In the genomic region with DNA sequence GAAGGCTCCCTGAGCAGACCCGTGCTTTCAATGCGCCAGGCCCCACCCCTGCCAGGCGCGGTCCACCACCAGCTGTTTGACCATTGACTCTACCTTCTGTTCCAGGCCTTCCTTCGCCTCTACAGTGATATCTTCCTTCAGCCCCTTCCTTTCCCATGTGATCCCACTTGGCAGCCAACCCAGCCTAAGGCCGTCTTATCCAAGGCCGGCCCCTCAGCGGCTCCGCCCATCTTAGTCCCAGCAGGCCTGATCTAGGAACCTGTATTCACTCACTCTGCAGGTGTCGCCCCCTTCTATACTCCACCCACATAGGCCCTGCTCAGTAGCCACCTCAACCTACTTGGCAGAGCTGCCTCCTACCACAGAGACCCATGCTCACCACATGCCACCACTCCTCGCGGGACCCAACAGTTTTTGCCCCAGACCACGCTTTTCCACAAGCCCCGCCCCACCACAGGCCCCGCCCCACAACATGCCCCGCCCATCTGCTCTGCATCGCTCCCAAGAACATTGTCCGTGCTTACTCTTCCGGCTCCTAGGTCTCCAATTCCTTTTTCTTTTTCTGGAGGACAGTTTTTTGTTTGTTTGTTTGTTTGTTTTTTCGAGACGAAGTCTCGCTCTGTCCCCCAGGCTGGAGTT, we compare ENCODE assay signal across 16 cellular contexts. TPM values are rescaled to one million over a fixed set of nuclear protein-coding genes. Genes with fewer than 3 reads are reported as not detected.
DNase-seq lines count a peak whose midpoint lies in the region; ATAC-seq and TF ChIP-seq lines count a peak whose summit lies in the region.
"Had no signal": no experiment of that assay in that cellular context is flagged by ENCODE, and none has a peak within 500 bp of the region (broad histone marks: within the 10 kb centered on the region; RNA-seq: fewer than 3 reads in every experiment).

No MANE protein-coding gene starts in this region.

- H3T11ph ChIP-seq in H9 (ENCODE audit: low read length), result no peak overlapping the region

- TF ChIP-seq CTCF in H9 (conservative IDR thresholded peaks at IDR 0.05) (no peak), nephron progenitor cell (IDR thresholded peaks at IDR 0.05) (no peak)

- no peak overlapping the region for H2BK20ac ChIP-seq in H9 (ENCODE audit: low read depth, low read length, poor library complexity, severe bottlenecking)

- H3K4me2 ChIP-seq in H9 (ENCODE audit: insufficient read depth, insufficient read length, low read length), result peak overlapping the region; percentile 3

- H3K56ac ChIP-seq in H9 (ENCODE audit: insufficient read length, low read depth, low read length), result no peak overlapping the region

- DNase-seq in Caki2 (ENCODE audit: low read depth), result peak; percentile 36
- DNase-seq in H9, result peak; percentile 95
- peak; percentile 60 for DNase-seq in cerebellar cortex (ENCODE audit: low spot score)
- DNase-seq in nephron progenitor cell, result no peak
- no peak for DNase-seq in AML-193 (lab: John Stamatoyannopoulos, UW)
- no peak for DNase-seq in effector CD8-positive, alpha-beta T cell (lab: John Stamatoyannopoulos, UW)
- DNase-seq: activated CD4-positive, alpha-beta memory T cell treated with anti-CD3 and anti-CD28 coated beads for 36 hours; activated naive CD4-positive, alpha-beta T cell; colonic mucosa; MG63; stimulated activated CD4-positive, alpha-beta T cell treated with anti-CD3 and anti-CD28 coated beads, Interleukin-2, amount 100 ng/mL, for 24 hours; stimulated activated naive CD4-positive, alpha-beta T cell treated with Interleukin-2 at 50 U/mL for 16 hours; T-helper 1 cell had no signal

- peaks cover 9% of the 10 kb centered on the region for H3K23me2 ChIP-seq in H9 (ENCODE audit: insufficient read length, low read depth, low read length, poor library complexity, severe bottlenecking)

- H2AFZ ChIP-seq in H9 (ENCODE audit: low read length), result no peak overlapping the region

- no peak overlapping the region for H2BK15ac ChIP-seq in H9 (ENCODE audit: low read depth, low read length)

- H3K79me1 ChIP-seq in H9 (ENCODE audit: insufficient read depth, low read depth, low read length, poor library complexity, severe bottlenecking), result no peaks in the 10 kb centered on the region

- no peak overlapping the region for H3K4ac ChIP-seq in H9 (ENCODE audit: low read depth, low read length)

- H2AK5ac ChIP-seq in H9 (ENCODE audit: insufficient read length, low read length), result no peak overlapping the region

- H3K36me3 Mint-ChIP-seq in H9 (ENCODE audit: insufficient read depth in 1 of 3, low read depth in 3 of 3) (peaks cover 2 to 4% (median 3%) of the 10 kb centered on the region in 3 experiments; a peak in 3 of 7 replicates), nephron progenitor cell (ENCODE audit: low read depth) (no peaks in the 10 kb centered on the region)
- H3K36me3 Mint-ChIP-seq: activated CD4-positive, alpha-beta memory T cell treated with anti-CD3 and anti-CD28 coated beads for 36 hours had no signal

- no peak overlapping the region for H2BK5ac ChIP-seq in H9 (ENCODE audit: insufficient read length, low read length)

- no peak for ATAC-seq in activated CD4-positive, CD25-positive, alpha-beta regulatory T cell treated with anti-CD3 and anti-CD28 coated beads, Interleukin-2, amount 50 U/mL, for 24 hours

- H3K4me1 ChIP-seq in H9 (ENCODE audit: insufficient read depth, low read length), result no peaks in the 10 kb centered on the region; the same call in 1 of the 2 replicates
- H3K4me1 ChIP-seq: colonic mucosa had no signal

- H3K18ac ChIP-seq in H9 (ENCODE audit: insufficient read length, low read depth, low read length), result no peak overlapping the region

- no peaks in the 10 kb centered on the region for H3K9me3 Mint-ChIP-seq in H9
- H3K9me3 Mint-ChIP-seq in nephron progenitor cell, result no peaks in the 10 kb centered on the region
- H3K9me3 Mint-ChIP-seq: activated CD4-positive, alpha-beta memory T cell treated with anti-CD3 and anti-CD28 coated beads for 36 hours had no signal

- H4K91ac ChIP-seq in H9 (ENCODE audit: insufficient read length, low read depth, low read length), result no peak overlapping the region

- H3K79me2 ChIP-seq in H9 (ENCODE audit: insufficient read depth, low read length), result no peaks in the 10 kb centered on the region

- H4K5ac ChIP-seq in H9 (ENCODE audit: insufficient read length, low read depth, low read length), result no peak overlapping the region

- no peaks in the 10 kb centered on the region for H3K9me3 ChIP-seq in H9 (ENCODE audit: control insufficient read depth, low read depth, low read length)
- H3K9me3 ChIP-seq: colonic mucosa, gastroesophageal sphincter, MG63 had no signal

- no peaks in the 10 kb centered on the region; the same call in 1 of the 2 replicates for H3K27me3 ChIP-seq in H9 (ENCODE audit: insufficient read depth, low read length)
- H3K27me3 ChIP-seq: MG63 had no signal

- H3K27me3 Mint-ChIP-seq in H9 (ENCODE audit: low read depth) (peaks cover 20% of the 10 kb centered on the region), nephron progenitor cell (ENCODE audit: low read depth, poor library complexity) (peaks cover 46% of the 10 kb centered on the region)

- H3K27ac ChIP-seq in H9 (ENCODE audit: insufficient read length, low read depth, low read length), result no peak overlapping the region
- H3K27ac ChIP-seq: colonic mucosa had no signal

- in situ Hi-C loops in Caki2 (cut with HindIII; ENCODE audit: low pct_unique_long_range_greater_than_20kb, low sequenced_read_pairs), result no loop called here

- no peaks in the 10 kb centered on the region for H4K20me1 ChIP-seq in H9 (ENCODE audit: control insufficient read depth, insufficient read depth, insufficient read length)

- H3K4me1 Mint-ChIP-seq in H9 (peaks cover 23 to 51% of the 10 kb centered on the region in 2 experiments), nephron progenitor cell (peaks cover 42% of the 10 kb centered on the region)

- H3K9ac ChIP-seq in H9 (ENCODE audit: extremely low read depth, insufficient read length, low read length), result no peak overlapping the region

- H3K23ac ChIP-seq in H9 (ENCODE audit: insufficient read length, low read depth, low read length), result no peak overlapping the region

- no CpG with 5 or more reads among the region's 22 CpGs for WGBS in H9 (ENCODE audit: extremely low coverage, insufficient read length, low lambda C conversion rate)

- H4K8ac ChIP-seq in H9 (replicated peaks; ENCODE audit: insufficient read length, low read depth, low read length), result no peak overlapping the region

- H3K27ac Mint-ChIP-seq in H9 (peak overlapping the region; percentile 70 to 96 (median 90); a peak in 5 of 7 replicates), nephron progenitor cell (no peak overlapping the region)
- H3K27ac Mint-ChIP-seq: activated CD4-positive, alpha-beta memory T cell treated with anti-CD3 and anti-CD28 coated beads for 36 hours had no signal

- H2BK12ac ChIP-seq in H9 (ENCODE audit: insufficient read length, low read depth, low read length), result no peak overlapping the region

- H3K14ac ChIP-seq in H9 (ENCODE audit: insufficient read depth, low read length), result no peak overlapping the region

- no peak overlapping the region for H2BK120ac ChIP-seq in H9 (ENCODE audit: low read depth, low read length, poor library complexity, severe bottlenecking)

- H3K4me3 Mint-ChIP-seq in H9, result peak overlapping the region in 1 of 2 experiments; percentile 80
- peak overlapping the region; percentile 54 for H3K4me3 Mint-ChIP-seq in nephron progenitor cell

RNA-seq across cellular contexts. Expression of gene RASIP1, which starts 2.9 kb away (rescaled TPM):
- not detected in 2 replicates for total RNA-seq in Caki2 (2014; rRNA removed; shearing (Covaris generic); ENCODE audit: low replicate concordance)
- total RNA-seq in H9 (2021), result 2.4 and 2.8 TPM in 2 replicates

RNA-seq across cellular contexts. Expression of gene IZUMO1, which starts 9.2 kb away (rescaled TPM):
- total RNA-seq in Caki2 (2014; rRNA removed; shearing (Covaris generic); ENCODE audit: low replicate concordance), result 2.4 TPM in 1 of 2 replicates, not detected in the other
- 2.6 and 3.7 TPM in 2 replicates for total RNA-seq in H9 (2021)
- total RNA-seq: activated CD4-positive, alpha-beta memory T cell treated with anti-CD3 and anti-CD28 coated beads for 36 hours; colonic mucosa had no signal

RNA-seq across cellular contexts. Expression of gene FUT1, which starts 15.0 kb away (rescaled TPM):
- 2.9 and 3.1 TPM in 2 replicates for total RNA-seq in Caki2 (2014; rRNA removed; shearing (Covaris generic); ENCODE audit: low replicate concordance)
- total RNA-seq in H9 (2021), result 15.9 and 16.1 TPM in 2 replicates

RNA-seq across cellular contexts. Expression of gene FGF21, which starts 17.8 kb away (rescaled TPM):
- total RNA-seq in Caki2 (2014; rRNA removed; shearing (Covaris generic); ENCODE audit: low replicate concordance), result not detected in 2 replicates
- 0.55 and 0.90 TPM in 2 replicates for total RNA-seq in H9 (2021)
- total RNA-seq: activated CD4-positive, alpha-beta memory T cell treated with anti-CD3 and anti-CD28 coated beads for 36 hours; colonic mucosa; gastroesophageal sphincter; posterior vena cava had no signal

RNA-seq across cellular contexts. Expression of gene MAMSTR, which starts 18.0 kb away (rescaled TPM):
- 0.34 TPM in 1 of 2 replicates, not detected in the other for total RNA-seq in Caki2 (2014; rRNA removed; shearing (Covaris generic); ENCODE audit: low replicate concordance)
- 1.4 and 1.6 TPM in 2 replicates for total RNA-seq in H9 (2021)

Comparison
In these comparisons a context has a peak if more than half of its experiments do, and no peak if none do; other contexts are left out.
1. DNase-seq: peak in Caki2 (single experiment), H9 (single experiment) and cerebellar cortex (single experiment); none in nephron progenitor cell (single experiment), AML-193 (0 of 2) and effector CD8-positive, alpha-beta T cell (single experiment).